18 cellular contexts compared by ENCODE assay signal in genomic region chr1:22267413-22268257, GRCh38.
DNase-seq lines count a peak whose midpoint lies in the region; ATAC-seq, FAIRE-seq and TF ChIP-seq lines count a peak whose summit lies in the region.
"Had no signal": no experiment of that assay in that cellular context is flagged by ENCODE, and none has a peak within 500 bp of the region (broad histone marks: within the 10 kb centered on the region; RNA-seq: fewer than 3 reads in every experiment).

No MANE protein-coding gene starts in this region.

- H3K27me3 ChIP-seq in H7 (ENCODE audit: control insufficient read depth, insufficient read depth, low read length) (no peaks in the 10 kb centered on the region; the same call in 1 of the 2 replicates), H1 (replicated peaks in 1 of 4; ENCODE audit: control insufficient read depth in 3 of 4, extremely low read depth in 1 of 4, insufficient read depth in 3 of 4, low read length in 3 of 4) (no peaks in the 10 kb centered on the region), trophoblast cell (ENCODE audit: insufficient read depth, low read length) (no peaks in the 10 kb centered on the region)
- H3K27me3 ChIP-seq: BLaER1 had no signal

- H3K4me3 Mint-ChIP-seq in mesothelial cell of epicardium (no peak overlapping the region), glutamatergic neuron (ENCODE audit: unreplicated experiment) (no peak overlapping the region)
- H3K4me3 Mint-ChIP-seq: CD8-positive, alpha-beta memory T cell; HFFc6 had no signal

- H3K27ac ChIP-seq in H1 (ENCODE audit: low read depth, low read length): no peak overlapping the region
- no peak overlapping the region for H3K27ac ChIP-seq in trophoblast cell (ENCODE audit: low read depth, low read length)
- H3K27ac ChIP-seq: 22Rv1, BLaER1, GM23248 had no signal

- H4K20me1 ChIP-seq in H1 (replicated peaks in 1 of 2; ENCODE audit: control insufficient read depth in 1 of 2, insufficient read depth in 2 of 2, low read length in 2 of 2): no peaks in the 10 kb centered on the region
- H4K20me1 ChIP-seq: BLaER1 had no signal

- TF ChIP-seq CTCF in H1 (IDR thresholded peaks at IDR 0.05; ENCODE audit: control extremely low read depth in 1 of 3, insufficient read depth in 1 of 3, low read depth in 1 of 3, low read length in 3 of 3) (no peak), mesothelial cell of epicardium (IDR thresholded peaks at IDR 0.05; ENCODE audit: unreplicated experiment) (no peak), glutamatergic neuron (IDR thresholded peaks at IDR 0.05; ENCODE audit: partially characterized antibody, unreplicated experiment) (no peak)

- H2BK12ac ChIP-seq in H1 (ENCODE audit: low read depth, low read length) (peak overlapping the region; percentile 94; the same call in 1 of the 2 replicates), trophoblast cell (ENCODE audit: low read length) (peak overlapping the region; percentile 79)

- no peak overlapping the region for H3K14ac ChIP-seq in H1 (ENCODE audit: insufficient read length)
- H3K14ac ChIP-seq in trophoblast cell (ENCODE audit: low read length): peak overlapping the region; percentile 21

- DNase-seq in H7 (peak; percentile 59), H1 (ENCODE audit: low read depth in 1 of 2, low spot score in 2 of 2) (no peak), mesothelial cell of epicardium (ENCODE audit: low spot score in 2 of 2, unreplicated experiment in 2 of 2) (no peak), trophoblast cell (peak in 1 of 2 donors; percentile 29), glutamatergic neuron (no peak), NCI-H2196 treated with DMSO at 0.1 percent for 48 hours (lab: John Stamatoyannopoulos, UW; ENCODE audit: unreplicated experiment) (no peak)
- DNase-seq in activated T-cell treated with anti-CD3 and anti-CD28 coated beads, Interleukin-2, amount 50 U/mL, for 48 hours: no peak
- DNase-seq: Caco-2; CD8-positive, alpha-beta memory T cell; DND-41; GDM1; GM23248; HFFc6; IMR-90 had no signal

- H4K91ac ChIP-seq in H1 (replicated peaks; ENCODE audit: insufficient read length, low read length) (no peak overlapping the region), trophoblast cell (ENCODE audit: low read depth, low read length) (peak overlapping the region; percentile 37)

- H3K27me3 Mint-ChIP-seq in mesothelial cell of epicardium (ENCODE audit: low read depth) (no peaks in the 10 kb centered on the region), glutamatergic neuron (ENCODE audit: unreplicated experiment) (peaks cover 5% of the 10 kb centered on the region)

- peak overlapping the region; percentile 97; the same call in 1 of the 2 replicates for H2BK15ac ChIP-seq in H1 (ENCODE audit: low read length)

- CTCF ChIA-PET in H1 (lab: Charles Lee; ENCODE audit: partially characterized antibody): interaction anchor here (0.8 to 2.3 kb wide), 8 partner anchors 8 to 149 kb away, joined by 3 to 13 read pairs (median 4); no protein-coding TSS in a partner anchor

- H3K4me1 Mint-ChIP-seq in mesothelial cell of epicardium (peaks cover 60% of the 10 kb centered on the region), glutamatergic neuron (ENCODE audit: low read depth, unreplicated experiment) (no peaks in the 10 kb centered on the region)
- H3K4me1 Mint-ChIP-seq: CD8-positive, alpha-beta memory T cell had no signal

- POLR2A ChIA-PET in H1 (lab: Charles Lee; ENCODE audit: partially characterized antibody): interaction anchor here (1.2 to 1.5 kb wide), 2 partner anchors 10 to 15 kb away, joined by 4 to 5 read pairs; no protein-coding TSS in a partner anchor

- H2AK5ac ChIP-seq in H1 (ENCODE audit: low read depth, low read length) (peak overlapping the region; percentile 65; the same call in 1 of the 2 replicates), trophoblast cell (ENCODE audit: low read length) (peak overlapping the region; percentile 54)

- H3K79me2 ChIP-seq in H1 (ENCODE audit: control insufficient read depth in 1 of 2, insufficient read depth in 2 of 2, low read length in 2 of 2) (no peaks in the 10 kb centered on the region), trophoblast cell (ENCODE audit: control insufficient read depth, insufficient read depth, low read length, poor library complexity) (peaks cover 14% of the 10 kb centered on the region)

- H3K36me3 Mint-ChIP-seq in mesothelial cell of epicardium (no peaks in the 10 kb centered on the region), glutamatergic neuron (ENCODE audit: unreplicated experiment) (no peaks in the 10 kb centered on the region)
- H3K36me3 Mint-ChIP-seq: CD8-positive, alpha-beta memory T cell had no signal

- no peak overlapping the region for H2BK120ac ChIP-seq in H1 (replicated peaks; ENCODE audit: low read depth, low read length)
- H2BK120ac ChIP-seq in trophoblast cell (ENCODE audit: insufficient read depth, low read length, poor library complexity): no peak overlapping the region

- H3K4ac ChIP-seq in H1 (replicated peaks; ENCODE audit: insufficient read length, low read depth, low read length) (peak overlapping the region; percentile 72), trophoblast cell (ENCODE audit: low read depth, low read length) (no peak overlapping the region)

- H3K4me3 ChIP-seq in H7 (ENCODE audit: insufficient read depth, low read depth, low read length) (no peak overlapping the region), H1 (ENCODE audit: extremely low read depth in 1 of 4, insufficient read depth in 2 of 4, low read depth in 3 of 4, low read length in 4 of 4) (no peak overlapping the region), trophoblast cell (ENCODE audit: low read depth, low read length) (peak overlapping the region; percentile 8)
- H3K4me3 ChIP-seq: BLaER1, GM23248, HAP-1 had no signal

- no peak overlapping the region for H2AFZ ChIP-seq in H1 (ENCODE audit: low read length)
- H2AFZ ChIP-seq in trophoblast cell (ENCODE audit: insufficient read depth, low read length, poor library complexity): no peak overlapping the region
- H2AFZ ChIP-seq: GM23248 had no signal

- no peak overlapping the region for H4K12ac ChIP-seq in trophoblast cell (ENCODE audit: low read depth, low read length)

- H3K9me3 Mint-ChIP-seq in mesothelial cell of epicardium: no peaks in the 10 kb centered on the region
- peaks cover 1% of the 10 kb centered on the region for H3K9me3 Mint-ChIP-seq in glutamatergic neuron (ENCODE audit: unreplicated experiment)
- H3K9me3 Mint-ChIP-seq: CD8-positive, alpha-beta memory T cell; HFFc6 had no signal

- H2BK20ac ChIP-seq in H1 (ENCODE audit: low read length): peak overlapping the region; percentile 86

- peaks cover 3% of the 10 kb centered on the region; the same call in 1 of the 2 replicates for H3K23me2 ChIP-seq in H1 (ENCODE audit: low read depth, low read length)

- H3K9me3 ChIP-seq in H1 (ENCODE audit: insufficient read depth in 2 of 2, low read depth in 1 of 2, low read length in 1 of 2) (no peaks in the 10 kb centered on the region), trophoblast cell (ENCODE audit: insufficient read depth, low read depth, low read length) (peaks cover 3% of the 10 kb centered on the region)
- H3K9me3 ChIP-seq: BLaER1, Caco-2, HAP-1 had no signal

- H3K36me3 ChIP-seq in H7 (replicated peaks; ENCODE audit: control insufficient read depth, insufficient read depth, low read length) (no peaks in the 10 kb centered on the region), H1 (ENCODE audit: control insufficient read depth in 2 of 4, insufficient read depth in 4 of 4, low read length in 3 of 4) (no peaks in the 10 kb centered on the region), trophoblast cell (ENCODE audit: control insufficient read depth in 1 of 2, insufficient read depth in 2 of 2, low read length in 2 of 2) (no peaks in the 10 kb centered on the region)
- H3K36me3 ChIP-seq: BLaER1, HAP-1 had no signal

- no peak for TF ChIP-seq EP300 in H1 (IDR thresholded peaks at IDR 0.05; ENCODE audit: borderline replicate concordance in 1 of 2, low read depth in 2 of 2, low read length in 2 of 2)

- H3K18ac ChIP-seq in H1 (ENCODE audit: extremely low read depth, low read length): no peak overlapping the region; the same call in 1 of the 2 replicates
- H3K18ac ChIP-seq in trophoblast cell (ENCODE audit: low read length): peak overlapping the region; percentile 55

- no peak overlapping the region for H4K8ac ChIP-seq in H1 (ENCODE audit: extremely low read depth, insufficient read depth, low read length)
- no peak overlapping the region for H4K8ac ChIP-seq in trophoblast cell (ENCODE audit: low read depth, low read length)

- no peak overlapping the region for H3K4me2 ChIP-seq in H1 (ENCODE audit: insufficient read depth in 1 of 2, low read depth in 2 of 2, low read length in 2 of 2)
- no peak overlapping the region for H3K4me2 ChIP-seq in trophoblast cell (ENCODE audit: low read length)
- H3K4me2 ChIP-seq: BLaER1 had no signal

- H3K9ac ChIP-seq in H1 (replicated peaks in 1 of 4; ENCODE audit: extremely low read depth in 1 of 4, low read depth in 3 of 4, low read length in 3 of 4): no peak overlapping the region
- H3K9ac ChIP-seq in trophoblast cell (ENCODE audit: low read length): no peak overlapping the region
- H3K9ac ChIP-seq: BLaER1, GM23248 had no signal

- H2BK5ac ChIP-seq in H1 (ENCODE audit: low read depth, low read length) (peak overlapping the region; percentile 68), trophoblast cell (ENCODE audit: low read depth, low read length, poor library complexity) (no peak overlapping the region)

- H3K79me1 ChIP-seq in H1 (ENCODE audit: low read depth, low read length) (no peaks in the 10 kb centered on the region), trophoblast cell (ENCODE audit: low read length) (peaks cover 49% of the 10 kb centered on the region)

- ATAC-seq in HG03571 (IDR thresholded peaks at IDR 0.05; ENCODE audit: unreplicated experiment): no peak

- TF ChIP-seq POLR2A in H1 (IDR thresholded peaks at IDR 0.05; ENCODE audit: control extremely low read depth in 1 of 2, low read depth in 2 of 2, low read length in 2 of 2): no peak

- H3K56ac ChIP-seq in H1 (replicated peaks; ENCODE audit: insufficient read length, low read depth, low read length): no peak overlapping the region

- H3K23ac ChIP-seq in H1 (ENCODE audit: insufficient read length): no peak overlapping the region
- H3K23ac ChIP-seq in trophoblast cell (ENCODE audit: low read length): no peak overlapping the region

- no peak overlapping the region for H4K5ac ChIP-seq in H1 (ENCODE audit: insufficient read length, low read depth, low read length)

- H3K27ac Mint-ChIP-seq in mesothelial cell of epicardium: peak overlapping the region; percentile 44
- no peak overlapping the region for H3K27ac Mint-ChIP-seq in glutamatergic neuron (ENCODE audit: unreplicated experiment)
- H3K27ac Mint-ChIP-seq: CD8-positive, alpha-beta memory T cell; HFFc6 had no signal

- H3K4me1 ChIP-seq in H1 (replicated peaks in 1 of 4; ENCODE audit: control insufficient read depth in 3 of 4, insufficient read depth in 4 of 4, low read length in 3 of 4) (peaks cover 8 to 28% (median 21%) of the 10 kb centered on the region in 4 experiments), trophoblast cell (ENCODE audit: control insufficient read depth in 1 of 2, insufficient read depth in 2 of 2, low read length in 2 of 2) (peaks cover 58 to 59% of the 10 kb centered on the region in 2 experiments)
- H3K4me1 ChIP-seq: HAP-1 had no signal

- no peak for FAIRE-seq in H1 (lab: Jason Lieb, UNC)

- 80% methylated on average over 23 of the region's 24 CpGs; no CpG with 5 or more reads in 1 of the 2 experiments for WGBS in H1 (ENCODE audit: extremely low coverage in 1 of 2, insufficient coverage in 1 of 2, insufficient read length in 1 of 2, insufficient replicate concordance in 2 of 2, low coverage in 1 of 2, low lambda C conversion rate in 2 of 2, missing lambda C conversion rate in 1 of 2), 2 experiments
- WGBS in trophoblast cell (ENCODE audit: extremely low coverage, insufficient coverage, insufficient read length): no CpG with 5 or more reads among the region's 24 CpGs

- no peak for TF ChIP-seq RAD21 in H1 (IDR thresholded peaks at IDR 0.05 in 1 of 2, conservative IDR thresholded peaks at IDR 0.05 in 1 of 2; ENCODE audit: low read depth in 2 of 2, low read length in 2 of 2)
